8 cellular contexts compared by ENCODE assay signal in genomic region chr19:18000480-18000980, GRCh38. TPM values are rescaled to one million over a fixed set of nuclear protein-coding genes. Genes with fewer than 3 reads are reported as not detected.
DNase-seq lines count a peak whose midpoint lies in the region; ATAC-seq and TF ChIP-seq lines count a peak whose summit lies in the region.

No MANE protein-coding gene starts in this region.

- no peaks in the 10 kb centered on the region for H3K9me2 ChIP-seq in GM23338 (ENCODE audit: insufficient read depth)

- H3K36me3 ChIP-seq in GM23338 (ENCODE audit: insufficient read depth) = no peaks in the 10 kb centered on the region

- H3K27me3 ChIP-seq in GM23338 (ENCODE audit: insufficient read depth) = peaks cover 31% of the 10 kb centered on the region

- peak overlapping the region; percentile 63 for H2AFZ ChIP-seq in GM23338

- no peak for TF ChIP-seq POLR2A in lower leg skin (IDR thresholded peaks at IDR 0.05)

- H3K79me2 ChIP-seq in GM23338 (replicated peaks; ENCODE audit: insufficient read depth) = no peaks in the 10 kb centered on the region

- TF ChIP-seq CTCF in 22Rv1 (IDR thresholded peaks at IDR 0.05) (no peak), GM23338 (conservative IDR thresholded peaks at IDR 0.05; ENCODE audit: low read depth in 2 of 2) (no peak), lower leg skin (IDR thresholded peaks at IDR 0.05) (no peak)

- peaks cover 6% of the 10 kb centered on the region; the same call in 1 of the 2 replicates for H3K4me1 ChIP-seq in GM23338 (ENCODE audit: insufficient read depth)

- 24 to 33% methylated on average over 17 to 21 of the region's 21 CpGs for WGBS in lower leg skin, 2 donors

- H3F3A ChIP-seq in GM23338 (replicated peaks; ENCODE audit: low read depth) = no peaks in the 10 kb centered on the region; the same call in 1 of the 2 replicates

- peak overlapping the region; percentile 79 for H3K4me2 ChIP-seq in GM23338

- H3K27ac Mint-ChIP-seq in GM23338 = no peak overlapping the region
- peak overlapping the region; percentile 92 for H3K27ac Mint-ChIP-seq in activated naive CD8-positive, alpha-beta T cell

- peak overlapping the region; percentile 52 for H3K4me3 ChIP-seq in GM23338
- H3K4me3 ChIP-seq in lower leg skin (ENCODE audit: low read depth, poor library complexity, severe bottlenecking) = peak overlapping the region; percentile 50

- H3K4me1 Mint-ChIP-seq in GM23338 = peaks cover 6% of the 10 kb centered on the region
- H3K4me1 Mint-ChIP-seq in activated naive CD8-positive, alpha-beta T cell (ENCODE audit: low read depth) = peaks cover 20% of the 10 kb centered on the region

- H3K4me3 Mint-ChIP-seq in GM23338 = peak overlapping the region; percentile 74
- H3K4me3 Mint-ChIP-seq in activated naive CD8-positive, alpha-beta T cell = peak overlapping the region; percentile 85

- ATAC-seq in GM23338 = no peak

- H3K36me3 Mint-ChIP-seq in GM23338 (ENCODE audit: low read depth) = no peaks in the 10 kb centered on the region; the same call in 2 of the 3 replicates
- H3K36me3 Mint-ChIP-seq in activated naive CD8-positive, alpha-beta T cell = no peaks in the 10 kb centered on the region

- DNase-seq in GM23338 (ENCODE audit: low spot score) (no peak), lower leg skin (ENCODE audit: low spot score in 2 of 2) (no peak), NCI-H1092 treated with DMSO at 0.1 percent for 48 hours (lab: John Stamatoyannopoulos, UW) (no peak), COLO829 (ENCODE audit: low spot score) (no peak), superior temporal gyrus (ENCODE audit: extremely low spot score) (no peak)
- DNase-seq in central memory CD4-positive, alpha-beta T cell = no peak

- no peaks in the 10 kb centered on the region for H4K20me1 ChIP-seq in GM23338 (replicated peaks; ENCODE audit: insufficient read depth)

- peaks cover 3% of the 10 kb centered on the region; the same call in 1 of the 3 replicates for H3K9me3 Mint-ChIP-seq in GM23338
- no peaks in the 10 kb centered on the region for H3K9me3 Mint-ChIP-seq in activated naive CD8-positive, alpha-beta T cell (ENCODE audit: low read depth)

- intact Hi-C loops in lower leg skin (cut with DNase I; ENCODE audit: low total_unique reads) = no loop called here

- peak overlapping the region; percentile 85 for H3K27ac ChIP-seq in 22Rv1
- no peak overlapping the region for H3K27ac ChIP-seq in GM23338 (ENCODE audit: low read depth)

- H3K27me3 Mint-ChIP-seq in GM23338 (ENCODE audit: insufficient read depth, low read depth, poor library complexity) = peaks cover 26% of the 10 kb centered on the region
- no peaks in the 10 kb centered on the region for H3K27me3 Mint-ChIP-seq in activated naive CD8-positive, alpha-beta T cell

TF ChIP-seq in GM23338, 12 proteins besides CTCF, POLR2A, EP300 and RAD21:
- TF ChIP-seq ETS1 (IDR thresholded peaks at IDR 0.05) = no peak
- no peak for TF ChIP-seq STAT1 (IDR thresholded peaks at IDR 0.05; ENCODE audit: unreplicated experiment)
- TF ChIP-seq NANOG (IDR thresholded peaks at IDR 0.05; ENCODE audit: borderline replicate concordance) = no peak
- no peak for TF ChIP-seq JUNB (IDR thresholded peaks at IDR 0.05; ENCODE audit: unreplicated experiment)
- TF ChIP-seq EZH2phosphoT487 (IDR thresholded peaks at IDR 0.05; ENCODE audit: unreplicated experiment) = no peak
- TF ChIP-seq, protein P1, sequence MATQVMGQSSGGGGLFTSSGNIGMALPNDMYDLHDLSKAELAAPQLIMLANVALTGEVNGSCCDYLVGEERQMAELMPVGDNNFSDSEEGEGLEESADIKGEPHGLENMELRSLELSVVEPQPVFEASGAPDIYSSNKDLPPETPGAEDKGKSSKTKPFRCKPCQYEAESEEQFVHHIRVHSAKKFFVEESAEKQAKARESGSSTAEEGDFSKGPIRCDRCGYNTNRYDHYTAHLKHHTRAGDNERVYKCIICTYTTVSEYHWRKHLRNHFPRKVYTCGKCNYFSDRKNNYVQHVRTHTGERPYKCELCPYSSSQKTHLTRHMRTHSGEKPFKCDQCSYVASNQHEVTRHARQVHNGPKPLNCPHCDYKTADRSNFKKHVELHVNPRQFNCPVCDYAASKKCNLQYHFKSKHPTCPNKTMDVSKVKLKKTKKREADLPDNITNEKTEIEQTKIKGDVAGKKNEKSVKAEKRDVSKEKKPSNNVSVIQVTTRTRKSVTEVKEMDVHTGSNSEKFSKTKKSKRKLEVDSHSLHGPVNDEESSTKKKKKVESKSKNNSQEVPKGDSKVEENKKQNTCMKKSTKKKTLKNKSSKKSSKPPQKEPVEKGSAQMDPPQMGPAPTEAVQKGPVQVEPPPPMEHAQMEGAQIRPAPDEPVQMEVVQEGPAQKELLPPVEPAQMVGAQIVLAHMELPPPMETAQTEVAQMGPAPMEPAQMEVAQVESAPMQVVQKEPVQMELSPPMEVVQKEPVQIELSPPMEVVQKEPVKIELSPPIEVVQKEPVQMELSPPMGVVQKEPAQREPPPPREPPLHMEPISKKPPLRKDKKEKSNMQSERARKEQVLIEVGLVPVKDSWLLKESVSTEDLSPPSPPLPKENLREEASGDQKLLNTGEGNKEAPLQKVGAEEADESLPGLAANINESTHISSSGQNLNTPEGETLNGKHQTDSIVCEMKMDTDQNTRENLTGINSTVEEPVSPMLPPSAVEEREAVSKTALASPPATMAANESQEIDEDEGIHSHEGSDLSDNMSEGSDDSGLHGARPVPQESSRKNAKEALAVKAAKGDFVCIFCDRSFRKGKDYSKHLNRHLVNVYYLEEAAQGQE (IDR thresholded peaks at IDR 0.05; ENCODE audit: unreplicated experiment) = no peak
- no peak for TF ChIP-seq CREB1 (CRISPR knock-in tag; IDR thresholded peaks at IDR 0.05; ENCODE audit: low read depth)
- no peak for TF ChIP-seq POLR2AphosphoS5 (IDR thresholded peaks at IDR 0.05; ENCODE audit: low read depth)
TF ChIP-seq in GM23338: peak in this region for 0.

RNA-seq across cellular contexts. Expression of gene ARRDC2, which starts 7.4 kb away (rescaled TPM):
- 7.1 and 18.7 TPM in 2 replicates for total RNA-seq in GM23338 (2014; rRNA removed; shearing (Covaris generic))
- 2.4 and 3.2 TPM in 2 replicates for polyA plus RNA-seq in GM23338 (2016; fragmentation: Nextera tagmentation; extraction: Ambion mirVana)
- 10 to 100 TPM; 54.1 to 92.8 (median 73.5) TPM for total RNA-seq in lower leg skin

RNA-seq across cellular contexts. Expression of gene KCNN1, which starts 33.6 kb away (rescaled TPM):
- 12.4 and 29.8 TPM in 2 replicates for total RNA-seq in GM23338 (2014; rRNA removed; shearing (Covaris generic))
- polyA plus RNA-seq in GM23338 (2016; fragmentation: Nextera tagmentation; extraction: Ambion mirVana) = 2.2 and 3.3 TPM in 2 replicates
- total RNA-seq in lower leg skin = under 1 TPM in 1 of 4 donors, not detected in 3; 0.36 TPM
